ENCODE assay signal across 20 cellular contexts in the genomic region with DNA sequence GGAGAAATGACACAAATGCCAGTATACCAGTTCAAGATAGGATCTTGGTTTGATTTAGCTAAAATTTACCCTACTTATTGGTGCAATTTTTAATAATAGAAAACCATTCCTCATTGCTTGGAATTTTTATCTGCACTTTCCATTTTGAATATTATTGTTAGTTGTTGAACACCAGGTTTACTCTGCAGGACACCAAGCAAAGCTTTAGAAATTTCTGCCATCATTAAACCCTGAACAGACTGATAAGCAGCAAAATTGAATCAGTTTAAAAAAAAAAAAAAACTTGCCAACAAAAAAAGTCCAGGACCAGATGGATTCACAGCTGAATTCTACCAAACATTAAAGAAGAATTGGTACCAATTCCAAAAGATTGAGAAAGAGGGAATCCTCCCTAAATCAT.
DNase-seq lines count a peak whose midpoint lies in the region; ATAC-seq and TF ChIP-seq lines count a peak whose summit lies in the region.
"Had no signal": no experiment of that assay in that cellular context is flagged by ENCODE, and none has a peak within 500 bp of the region (broad histone marks: within the 10 kb centered on the region; RNA-seq: fewer than 3 reads in every experiment).

No MANE protein-coding gene starts in this region.

- H3K4me1 Mint-ChIP-seq in brain (peaks cover 55% of the 10 kb centered on the region), GM23338 (peaks cover 40% of the 10 kb centered on the region; the same call in 2 of the 3 replicates)
- peaks cover 9% of the 10 kb centered on the region for H3K4me1 Mint-ChIP-seq in activated T-helper 1 cell treated with anti-CD3 and anti-CD28 coated beads, Interleukin-12 subunit alpha, Interleukin-12 subunit beta, Interleukin-2, Interleukin-4 antibody, amounts not matched to agents 30 ng/mL and 10 ng/mL and 1 ng/mL, durations not matched to agents 14 hours and 24 hours and 36 hours (ENCODE audit: low read depth)

- H3K9me2 ChIP-seq in GM23338 (ENCODE audit: insufficient read depth) = no peaks in the 10 kb centered on the region

- no peaks in the 10 kb centered on the region for H3F3A ChIP-seq in GM23338 (replicated peaks; ENCODE audit: low read depth)

- H3K36me3 Mint-ChIP-seq in brain (peaks cover 30% of the 10 kb centered on the region), GM23338 (ENCODE audit: low read depth) (peaks cover 9% of the 10 kb centered on the region; the same call in 2 of the 3 replicates)
- peaks cover 4% of the 10 kb centered on the region for H3K36me3 Mint-ChIP-seq in activated T-helper 1 cell treated with anti-CD3 and anti-CD28 coated beads, Interleukin-12 subunit alpha, Interleukin-12 subunit beta, Interleukin-2, Interleukin-4 antibody, amounts not matched to agents 30 ng/mL and 10 ng/mL and 1 ng/mL, durations not matched to agents 14 hours and 24 hours and 36 hours (ENCODE audit: low read depth)
- H3K36me3 Mint-ChIP-seq: CD14-positive monocyte had no signal

- no peak overlapping the region for H3K4me3 ChIP-seq in GM23338
- H3K4me3 ChIP-seq: BLaER1 had no signal

- H3K27me3 Mint-ChIP-seq in brain = no peaks in the 10 kb centered on the region
- H3K27me3 Mint-ChIP-seq in activated T-helper 1 cell treated with anti-CD3 and anti-CD28 coated beads, Interleukin-12 subunit alpha, Interleukin-12 subunit beta, Interleukin-2, Interleukin-4 antibody, amounts not matched to agents 30 ng/mL and 10 ng/mL and 1 ng/mL, durations not matched to agents 14 hours and 24 hours and 36 hours (ENCODE audit: insufficient read depth) = no peaks in the 10 kb centered on the region
- no peaks in the 10 kb centered on the region for H3K27me3 Mint-ChIP-seq in GM23338 (ENCODE audit: insufficient read depth, low read depth, poor library complexity)
- H3K27me3 Mint-ChIP-seq: CD4-positive, alpha-beta memory T cell; CD4-positive, CD25-positive, alpha-beta regulatory T cell; CD8-positive, alpha-beta memory T cell had no signal

- peaks cover 9 to 27% (median 23%) of the 10 kb centered on the region in 5 experiments for H3K9me3 Mint-ChIP-seq in brain
- H3K9me3 Mint-ChIP-seq in activated T-helper 1 cell treated with anti-CD3 and anti-CD28 coated beads, Interleukin-12 subunit alpha, Interleukin-12 subunit beta, Interleukin-2, Interleukin-4 antibody, amounts not matched to agents 30 ng/mL and 10 ng/mL and 1 ng/mL, durations not matched to agents 14 hours and 24 hours and 36 hours = peaks cover 11% of the 10 kb centered on the region
- no peaks in the 10 kb centered on the region; the same call in 2 of the 3 replicates for H3K9me3 Mint-ChIP-seq in GM23338
- H3K9me3 Mint-ChIP-seq: CD14-positive monocyte; CD8-positive, alpha-beta memory T cell had no signal

- TF ChIP-seq CTCF in brain (conservative IDR thresholded peaks at IDR 0.05) (no peak), GM23338 (conservative IDR thresholded peaks at IDR 0.05; ENCODE audit: low read depth in 2 of 2) (no peak)

- H3K4me3 Mint-ChIP-seq in brain (peak overlapping the region in 2 of 5 experiments; percentile 49 to 65), GM23338 (no peak overlapping the region)
- H3K4me3 Mint-ChIP-seq in activated T-helper 1 cell treated with anti-CD3 and anti-CD28 coated beads, Interleukin-12 subunit alpha, Interleukin-12 subunit beta, Interleukin-2, Interleukin-4 antibody, amounts not matched to agents 30 ng/mL and 10 ng/mL and 1 ng/mL, durations not matched to agents 14 hours and 24 hours and 36 hours = no peak overlapping the region
- H3K4me3 Mint-ChIP-seq: CD4-positive, CD25-positive, alpha-beta regulatory T cell; CD8-positive, alpha-beta memory T cell had no signal

- DNase-seq in cerebellum (ENCODE audit: low spot score) = peak; percentile 24
- DNase-seq in activated T-helper 1 cell treated with anti-CD3 and anti-CD28 coated beads, Interleukin-12 subunit alpha, Interleukin-12 subunit beta, Interleukin-2, Interleukin-4 antibody, amounts not matched to agents 30 ng/mL and 10 ng/mL and 1 ng/mL, durations not matched to agents 14 hours and 24 hours and 36 hours (ENCODE audit: low spot score) = no peak
- no peak for DNase-seq in substantia nigra (lab: John Stamatoyannopoulos, UW)
- no peak for DNase-seq in GM23338 (ENCODE audit: low spot score)
- DNase-seq: 8988T; ACHN; BE2C; CD4-positive, alpha-beta memory T cell; CD4-positive, CD25-positive, alpha-beta regulatory T cell; CD8-positive, alpha-beta memory T cell; COR-L47; DMS 273 treated with DMSO at 0.1 percent for 48 hours; DMS153; DMS79; DND-41; EL; GF-D8 had no signal

- H3K4me1 ChIP-seq in GM23338 (ENCODE audit: insufficient read depth) = peaks cover 35% of the 10 kb centered on the region
- H3K4me1 ChIP-seq: BLaER1 had no signal

- no peaks in the 10 kb centered on the region for H3K36me3 ChIP-seq in GM23338 (ENCODE audit: insufficient read depth)
- H3K36me3 ChIP-seq: BE2C, BLaER1 had no signal

- ATAC-seq in GM23338 = no peak

- H3K79me2 ChIP-seq in GM23338 (replicated peaks; ENCODE audit: insufficient read depth) = peaks cover 99% of the 10 kb centered on the region

- H2AFZ ChIP-seq in GM23338 = no peak overlapping the region

- H3K27me3 ChIP-seq in GM23338 (ENCODE audit: insufficient read depth) = no peaks in the 10 kb centered on the region
- H3K27me3 ChIP-seq: BE2C, BLaER1 had no signal

- H3K27ac ChIP-seq in substantia nigra (ENCODE audit: low read depth, low read length, poor library complexity, severe bottlenecking) (no peak overlapping the region), GM23338 (ENCODE audit: low read depth) (no peak overlapping the region)
- H3K27ac ChIP-seq: BLaER1 had no signal

- H4K20me1 ChIP-seq in GM23338 (replicated peaks; ENCODE audit: insufficient read depth) = peaks cover 29% of the 10 kb centered on the region
- H4K20me1 ChIP-seq: BLaER1 had no signal

- H3K27ac Mint-ChIP-seq in brain = peak overlapping the region in 3 of 5 experiments; percentile 47 to 89 (median 71)
- H3K27ac Mint-ChIP-seq in activated T-helper 1 cell treated with anti-CD3 and anti-CD28 coated beads, Interleukin-12 subunit alpha, Interleukin-12 subunit beta, Interleukin-2, Interleukin-4 antibody, amounts not matched to agents 30 ng/mL and 10 ng/mL and 1 ng/mL, durations not matched to agents 14 hours and 24 hours and 36 hours = no peak overlapping the region
- H3K27ac Mint-ChIP-seq in GM23338 = no peak overlapping the region

- no peak overlapping the region for H3K4me2 ChIP-seq in GM23338
- H3K4me2 ChIP-seq: BLaER1 had no signal

- intact Hi-C loops in activated T-helper 1 cell treated with anti-CD3 and anti-CD28 coated beads, Interleukin-12 subunit alpha, Interleukin-12 subunit beta, Interleukin-2, Interleukin-4 antibody, amounts not matched to agents 30 ng/mL and 10 ng/mL and 1 ng/mL, durations not matched to agents 14 hours and 24 hours and 36 hours (cut with micrococcal nuclease) = no loop called here

Comparison
In these comparisons a context has a peak if more than half of its experiments do, and no peak if none do; other contexts are left out.
1. H3K27ac Mint-ChIP-seq: peak in brain (3 of 5); none in activated T-helper 1 cell treated with anti-CD3 and anti-CD28 coated beads, Interleukin-12 subunit alpha, Interleukin-12 subunit beta, Interleukin-2, Interleukin-4 antibody, amounts not matched to agents 30 ng/mL and 10 ng/mL and 1 ng/mL, durations not matched to agents 14 hours and 24 hours and 36 hours (single experiment) and GM23338 (single experiment).